9 cellular contexts compared by ENCODE assay signal in the genomic region with DNA sequence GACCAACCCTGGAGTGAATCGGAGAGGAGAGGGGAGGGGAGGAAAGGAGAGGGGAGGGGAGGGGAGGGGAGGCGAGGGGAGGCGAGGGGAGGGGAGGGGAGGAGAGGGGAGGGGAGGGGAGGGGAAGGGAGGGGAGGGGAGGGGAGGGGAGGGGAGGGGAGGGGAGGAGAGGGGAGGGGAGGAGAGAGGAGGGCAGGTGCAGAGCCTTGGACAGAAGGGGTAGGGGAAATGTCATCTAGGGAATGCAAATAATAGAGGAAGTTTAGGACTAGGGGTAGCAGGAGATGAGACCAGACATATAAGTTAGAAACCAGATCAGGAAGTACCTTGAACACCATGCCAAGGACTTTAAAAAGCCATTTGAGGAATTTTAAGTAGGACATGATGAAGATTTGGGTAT.
"Had no signal": no experiment of that assay in that cellular context is flagged by ENCODE, and none has a peak within 500 bp of the region (broad histone marks: within the 10 kb centered on the region; RNA-seq: fewer than 3 reads in every experiment).

No MANE protein-coding gene starts in this region.

- H3K27ac Mint-ChIP-seq: HFFc6 had no signal

- DNase-seq: GM23248, GOT3, H7, HFFc6, IMR-90 had no signal

- ATAC-seq: HCT116, K562 had no signal

- H3K9ac ChIP-seq: GM23248 had no signal

- H2AFZ ChIP-seq: GM23248 had no signal

- H3K36me3 ChIP-seq: HAP-1 had no signal

- H3K4me3 Mint-ChIP-seq: HFFc6 had no signal

- H3K4me1 ChIP-seq: HAP-1 had no signal

- H3K9me3 ChIP-seq: HAP-1 had no signal

- H3K27ac ChIP-seq: GM23248, HL-60 had no signal

- H3K4me3 ChIP-seq: GM23248, HAP-1, K562 had no signal
